ENCODE assay signal across 8 cellular contexts in genomic region chr12:69330475-69331473, GRCh38. TPM values are rescaled to one million over a fixed set of nuclear protein-coding genes. Genes with fewer than 3 reads are reported as not detected.
DNase-seq lines count a peak whose midpoint lies in the region; ATAC-seq and TF ChIP-seq lines count a peak whose summit lies in the region.

No MANE protein-coding gene starts in this region.

- no peaks in the 10 kb centered on the region for H3K9me3 ChIP-seq in lung (ENCODE audit: control insufficient read depth in 2 of 2, insufficient read depth in 1 of 2, low read length in 1 of 2)

- peak overlapping the region; percentile 64 for H3K4me3 Mint-ChIP-seq in WTC11

- ATAC-seq in GM19328 (IDR thresholded peaks at IDR 0.05; ENCODE audit: unreplicated experiment) (peak; percentile 90), HG03457 (IDR thresholded peaks at IDR 0.05; ENCODE audit: unreplicated experiment) (peak; percentile 77), WTC11 (peak; percentile 85), lung (ENCODE audit: insufficient read depth, low FRiP score) (peak; percentile 64)

- TF ChIP-seq CTCF in WTC11 (IDR thresholded peaks at IDR 0.05) (no peak), lung (IDR thresholded peaks at IDR 0.05; ENCODE audit: control extremely low read depth, extremely low read depth) (no peak)

- peak overlapping the region; percentile 93 for H3K27ac Mint-ChIP-seq in WTC11

- H3K4me1 ChIP-seq in lung (ENCODE audit: control insufficient read depth in 2 of 2, insufficient read depth in 2 of 2, low read length in 2 of 2), result peaks cover 0 to 1% of the 10 kb centered on the region in 2 donors

- DNase-seq in AML-193 (lab: John Stamatoyannopoulos, UW) (peak; percentile 20 to 27), WTC11 (ENCODE audit: low spot score) (peak; percentile 62), lung (ENCODE audit: low spot score) (no peak), SW 1271 (lab: John Stamatoyannopoulos, UW) (no peak)
- peak; percentile 71 for DNase-seq in central memory CD4-positive, alpha-beta T cell
- DNase-seq in stimulated activated CD8-positive, alpha-beta memory T cell treated with anti-CD3 and anti-CD28 coated beads, Interleukin-12 subunit alpha, Interleukin-12 subunit beta, amount 100 ng/mL, for 4 hours (ENCODE audit: low read depth), result peak; percentile 8

- peaks cover 3% of the 10 kb centered on the region; the same call in 1 of the 2 replicates for H3K9me3 Mint-ChIP-seq in WTC11

- peaks cover 60% of the 10 kb centered on the region for H3K4me1 Mint-ChIP-seq in WTC11

- H3K27ac ChIP-seq in lung (ENCODE audit: low read depth in 1 of 2, low read length in 1 of 2), result peak overlapping the region in 1 of 2 donors; percentile 48

- H3K36me3 ChIP-seq in lung (ENCODE audit: control insufficient read depth in 2 of 2, insufficient read depth in 2 of 2, low read length in 2 of 2), result no peaks in the 10 kb centered on the region

- POLR2A ChIA-PET in WTC11 (lab: Charles Lee), result no interaction called here

- H3K36me3 Mint-ChIP-seq in WTC11, result no peaks in the 10 kb centered on the region

- CTCF ChIA-PET in WTC11 (lab: Charles Lee), result interaction anchor here (0.7 to 1.8 kb wide), 7 partner anchors 9 to 240 kb away, joined by 3 to 6 read pairs (median 3); no protein-coding TSS in a partner anchor

- no peaks in the 10 kb centered on the region for H3K27me3 ChIP-seq in lung (ENCODE audit: control insufficient read depth, insufficient read depth)

- WGBS in lung, 2 donors, result 5% methylated on average over 18 of the region's 18 CpGs

- H3K27me3 Mint-ChIP-seq in WTC11 (ENCODE audit: low read depth), result no peaks in the 10 kb centered on the region

- H3K4me3 ChIP-seq in lung, result peak overlapping the region; percentile 37

TF ChIP-seq in WTC11, 78 proteins besides CTCF, POLR2A, EP300 and RAD21:
- no peak for TF ChIP-seq KAT7 (CRISPR knock-in tag; IDR thresholded peaks at IDR 0.05; ENCODE audit: borderline replicate concordance)
- TF ChIP-seq CDX4 (CRISPR knock-in tag; IDR thresholded peaks at IDR 0.05; ENCODE audit: borderline replicate concordance), result no peak
- no peak for TF ChIP-seq USF2 (CRISPR knock-in tag; IDR thresholded peaks at IDR 0.05)
- no peak for TF ChIP-seq RELA (CRISPR knock-in tag; IDR thresholded peaks at IDR 0.05; ENCODE audit: borderline replicate concordance)
- TF ChIP-seq ATF3 (CRISPR knock-in tag; conservative IDR thresholded peaks at IDR 0.05), result no peak
- TF ChIP-seq ZNF512 (CRISPR knock-in tag; IDR thresholded peaks at IDR 0.05; ENCODE audit: borderline replicate concordance), result no peak
- no peak for TF ChIP-seq ERG (CRISPR knock-in tag; IDR thresholded peaks at IDR 0.05)
- no peak for TF ChIP-seq AR (CRISPR knock-in tag; IDR thresholded peaks at IDR 0.05)
- TF ChIP-seq SMAD4 (CRISPR knock-in tag; IDR thresholded peaks at IDR 0.05), result no peak
- TF ChIP-seq GRHL2 (CRISPR knock-in tag; IDR thresholded peaks at IDR 0.05; ENCODE audit: insufficient replicate concordance, severe bottlenecking), result no peak
- no peak for TF ChIP-seq NFYB (CRISPR knock-in tag; conservative IDR thresholded peaks at IDR 0.05; ENCODE audit: low read depth)
- no peak for TF ChIP-seq SOX15 (CRISPR knock-in tag; IDR thresholded peaks at IDR 0.05)
- TF ChIP-seq ZBTB21 (CRISPR knock-in tag; IDR thresholded peaks at IDR 0.05; ENCODE audit: borderline replicate concordance), result no peak
- TF ChIP-seq ZNF121 (CRISPR knock-in tag; IDR thresholded peaks at IDR 0.05), result no peak
- TF ChIP-seq ESRRA (CRISPR knock-in tag; IDR thresholded peaks at IDR 0.05; ENCODE audit: borderline replicate concordance), result no peak
- no peak for TF ChIP-seq TP53 (CRISPR knock-in tag; IDR thresholded peaks at IDR 0.05)
- no peak for TF ChIP-seq PRRX2 (CRISPR knock-in tag; IDR thresholded peaks at IDR 0.05)
- no peak for TF ChIP-seq USF1 (CRISPR knock-in tag; IDR thresholded peaks at IDR 0.05)
- TF ChIP-seq JUN (CRISPR knock-in tag; IDR thresholded peaks at IDR 0.05), result no peak

RNA-seq across cellular contexts. Expression of gene LYZ, which starts 17.4 kb away (rescaled TPM):
- total RNA-seq in WTC11 (2021) (1.0 to 1.5 TPM (median 1.1 TPM) in 3 replicates), lung (100 to 1,000 TPM; 171 to 186 TPM)
- 100 to 1,000 TPM; 178 to 448 TPM for polyA plus RNA-seq in lung

RNA-seq across cellular contexts. Expression of gene YEATS4, which starts 28.8 kb away (rescaled TPM):
- total RNA-seq in WTC11 (2021) (33.3 to 37.1 TPM (median 33.5 TPM) in 3 replicates), lung (10 to 100 TPM; 13.3 to 14.9 TPM)
- 10 to 100 TPM; 12.0 to 15.0 TPM for polyA plus RNA-seq in lung

Comparison
In these comparisons a context has a peak if more than half of its experiments do, and no peak if none do; other contexts are left out.
1. DNase-seq: peak in AML-193 (2 of 2), WTC11 (single experiment), central memory CD4-positive, alpha-beta T cell (single experiment) and stimulated activated CD8-positive, alpha-beta memory T cell treated with anti-CD3 and anti-CD28 coated beads, Interleukin-12 subunit alpha, Interleukin-12 subunit beta, amount 100 ng/mL, for 4 hours (single experiment); none in lung (single experiment) and SW 1271 (0 of 2).
2. RNA of gene LYZ, which starts 17.4 kb away (total RNA-seq): 171 to 186 TPM in lung; 1.0 to 1.5 TPM in WTC11; every median in the first group is over 10 times any median in the second.
3. Peak in every context shown above with its lines, with median percentiles within 50 percentile points of each other: ATAC-seq.